2 cellular contexts compared by ENCODE assay signal in genomic region chr6:154297711-154298110, GRCh38.
A peak's percentile ranks its signal among the peaks of the same experiment; 100 is the strongest.
TF ChIP-seq lines count a peak whose summit lies in the region.

No MANE protein-coding gene starts in this region.

TF ChIP-seq in HEK293, 187 proteins besides CTCF, POLR2A, EP300 and RAD21:
- no peak for TF ChIP-seq ZNF274 (IDR thresholded peaks at IDR 0.05; ENCODE audit: low read length)
- TF ChIP-seq ZNF274 (tag by site-specific recombination; IDR thresholded peaks at IDR 0.05; ENCODE audit: borderline replicate concordance) = no peak
- peak; percentile 51 for TF ChIP-seq REST (tag by site-specific recombination; IDR thresholded peaks at IDR 0.05)
- TF ChIP-seq ZNF585B (tag by site-specific recombination; IDR thresholded peaks at IDR 0.05) = no peak

TF ChIP-seq in H1, 55 proteins besides CTCF, POLR2A, EP300 and RAD21 (continued from another document):
- TF ChIP-seq BRCA1 (IDR thresholded peaks at IDR 0.05; ENCODE audit: low read depth, low read length) (no peak), POLR2AphosphoS5 (IDR thresholded peaks at IDR 0.05; ENCODE audit: low read depth, low read length) (no peak), TBP (IDR thresholded peaks at IDR 0.05; ENCODE audit: low read depth, low read length) (no peak), SP1 (IDR thresholded peaks at IDR 0.05; ENCODE audit: low read depth, low read length) (no peak), PHF8 (conservative IDR thresholded peaks at IDR 0.05; ENCODE audit: low read depth, low read length) (no peak), CTBP2 (IDR thresholded peaks at IDR 0.05; ENCODE audit: borderline replicate concordance, insufficient read depth, insufficient read length, low read length) (no peak)
TF ChIP-seq in H1: peak in this region for 0.
